ENCODE assay signal across 26 cellular contexts in genomic region chr1:172756029-172756428, GRCh38.
"Had no signal": no experiment of that assay in that cellular context is flagged by ENCODE, and none has a peak within 500 bp of the region (broad histone marks: within the 10 kb centered on the region; RNA-seq: fewer than 3 reads in every experiment).

No MANE protein-coding gene starts in this region.

- FAIRE-seq: RCC 7860 had no signal

- H3K4me3 Mint-ChIP-seq: activated B cell treated with CpG ODN at 0.5 μM for 24 hours; activated CD4-positive, alpha-beta memory T cell treated with anti-CD3 and anti-CD28 coated beads, Interleukin-2, amount 10 ng/mL, durations not matched to agents 7 days and 5 days; activated CD4-positive, alpha-beta T cell treated with anti-CD3 and anti-CD28 coated beads, Interleukin-2, amount 10 ng/mL, durations not matched to agents 7 days and 5 days; activated naive CD8-positive, alpha-beta T cell; T-helper 1 cell treated with Interleukin-12 subunit alpha and Interleukin-12 subunit beta and Interleukin-4 antibody, amounts not matched to agents 30 μg/mL and 1 μg/mL, for 36 hours had no signal

- DNase-seq: activated B cell treated with CpG ODN at 0.5 μM for 24 hours; activated CD4-positive, alpha-beta memory T cell treated with anti-CD3 and anti-CD28 coated beads, Interleukin-2, amount 10 ng/mL, durations not matched to agents 7 days and 5 days; activated CD4-positive, alpha-beta T cell treated with anti-CD3 and anti-CD28 coated beads for 1 hour; activated CD4-positive, alpha-beta T cell treated with anti-CD3 and anti-CD28 coated beads, Interleukin-2, amount 10 ng/mL, durations not matched to agents 7 days and 5 days; activated effector memory CD4-positive, alpha-beta T cell treated with Interleukin-2 at 50 U/mL for 16 hours; activated naive CD4-positive, alpha-beta T cell; activated T-cell treated with anti-CD3 and anti-CD28 coated beads for 4 hours; adrenal gland; anterior cingulate cortex; caudate nucleus; Kasumi-1; KBM-7; NCI-H1048; NCI-H1417; NCI-H1694; NCI-H2029; NCI-H345; NCI-H510A; NCI-H526 treated with DMSO at 0.1 percent for 48 hours; NCI-H82; PC-3; SHP77 had no signal

- H3K27ac Mint-ChIP-seq: activated B cell treated with CpG ODN at 0.5 μM for 24 hours; activated CD4-positive, alpha-beta memory T cell treated with anti-CD3 and anti-CD28 coated beads, Interleukin-2, amount 10 ng/mL, durations not matched to agents 7 days and 5 days; activated CD4-positive, alpha-beta T cell treated with anti-CD3 and anti-CD28 coated beads, Interleukin-2, amount 10 ng/mL, durations not matched to agents 7 days and 5 days; activated naive CD8-positive, alpha-beta T cell; T-helper 1 cell treated with Interleukin-12 subunit alpha and Interleukin-12 subunit beta and Interleukin-4 antibody, amounts not matched to agents 30 μg/mL and 1 μg/mL, for 36 hours had no signal

- H3K9me3 ChIP-seq: adrenal gland, breast epithelium had no signal

- ATAC-seq: PC-3 had no signal

- H3K27ac ChIP-seq: adrenal gland, breast epithelium had no signal

- H3K9me3 Mint-ChIP-seq: activated B cell treated with CpG ODN at 0.5 μM for 24 hours; activated CD4-positive, alpha-beta memory T cell treated with anti-CD3 and anti-CD28 coated beads, Interleukin-2, amount 10 ng/mL, durations not matched to agents 7 days and 5 days; T-helper 1 cell treated with Interleukin-12 subunit alpha and Interleukin-12 subunit beta and Interleukin-4 antibody, amounts not matched to agents 30 μg/mL and 1 μg/mL, for 36 hours had no signal

- H3K4me3 ChIP-seq: adrenal gland, breast epithelium had no signal

- H3K27me3 ChIP-seq: adrenal gland, breast epithelium had no signal

- H3K27me3 Mint-ChIP-seq: activated naive CD8-positive, alpha-beta T cell had no signal

- H3K36me3 ChIP-seq: adrenal gland, breast epithelium had no signal

- H3K4me1 ChIP-seq: adrenal gland, breast epithelium had no signal
